ENCODE assay signal across 8 cellular contexts in the genomic region with DNA sequence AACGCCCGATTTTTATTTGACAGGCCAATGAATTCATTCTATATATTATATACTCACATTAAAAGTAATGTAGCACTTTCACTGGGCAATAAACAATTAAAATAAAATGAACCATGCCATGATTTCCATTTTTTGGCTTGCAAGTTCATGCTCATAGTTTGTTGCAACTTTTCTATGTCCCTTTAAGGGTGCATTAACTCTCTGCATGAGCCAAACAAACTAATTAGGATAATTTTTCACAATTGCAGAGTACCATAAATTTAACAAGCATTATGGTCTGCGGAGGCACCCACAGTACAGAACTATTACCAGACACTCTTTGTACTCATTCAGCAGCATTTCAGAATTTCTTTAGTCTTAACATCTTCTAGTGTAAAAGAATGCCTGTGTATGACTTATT. TPM values are rescaled to one million over a fixed set of nuclear protein-coding genes. Genes with fewer than 3 reads are reported as not detected.
DNase-seq lines count a peak whose midpoint lies in the region; ATAC-seq and TF ChIP-seq lines count a peak whose summit lies in the region.

No MANE protein-coding gene starts in this region.

- H3K27ac Mint-ChIP-seq in activated naive CD4-positive, alpha-beta T cell treated with anti-CD3 and anti-CD28 coated beads for 36 hours, result no peak overlapping the region
- H3K27ac Mint-ChIP-seq in activated naive CD8-positive, alpha-beta T cell treated with anti-CD3 and anti-CD28 coated beads, Interleukin-2, amount 50 U/mL, for 24 hours, result no peak overlapping the region
- H3K27ac Mint-ChIP-seq in memory B cell (no peak overlapping the region), type B pancreatic cell (peak overlapping the region; percentile 3)

- TF ChIP-seq CTCF in type B pancreatic cell (conservative IDR thresholded peaks at IDR 0.05), result no peak
- no peak for TF ChIP-seq CTCF in omental fat pad (IDR thresholded peaks at IDR 0.05)

- ATAC-seq in activated naive CD8-positive, alpha-beta T cell treated with anti-CD3 and anti-CD28 coated beads, Interleukin-2, amount 50 U/mL, for 24 hours, result no peak
- no peak for ATAC-seq in memory B cell (ENCODE audit: low read depth)
- ATAC-seq in omental fat pad (ENCODE audit: low FRiP score), result no peak

- CTCF ChIA-PET in activated naive CD4-positive, alpha-beta T cell treated with anti-CD3 and anti-CD28 coated beads for 36 hours (lab: Charles Lee), result interaction anchor here (1.6 to 2.3 kb wide), 2 partner anchors 10 to 26 kb away, joined by 4 to 16 read pairs; no protein-coding TSS in a partner anchor

- H3K9me3 Mint-ChIP-seq in activated naive CD4-positive, alpha-beta T cell treated with anti-CD3 and anti-CD28 coated beads for 36 hours, result no peaks in the 10 kb centered on the region
- no peaks in the 10 kb centered on the region for H3K9me3 Mint-ChIP-seq in activated naive CD8-positive, alpha-beta T cell treated with anti-CD3 and anti-CD28 coated beads, Interleukin-2, amount 50 U/mL, for 24 hours
- no peaks in the 10 kb centered on the region for H3K9me3 Mint-ChIP-seq in memory B cell
- no peaks in the 10 kb centered on the region for H3K9me3 Mint-ChIP-seq in type B pancreatic cell

- DNase-seq in activated naive CD4-positive, alpha-beta T cell treated with anti-CD3 and anti-CD28 coated beads for 36 hours, result no peak
- DNase-seq in activated naive CD4-positive, alpha-beta T cell (lab: John Stamatoyannopoulos, UW), result no peak
- no peak for DNase-seq in activated naive CD8-positive, alpha-beta T cell treated with anti-CD3 and anti-CD28 coated beads, Interleukin-2, amount 50 U/mL, for 24 hours
- no peak for DNase-seq in memory B cell (ENCODE audit: low spot score in 2 of 2)
- DNase-seq in type B pancreatic cell (ENCODE audit: extremely low spot score, unreplicated experiment), result no peak
- no peak for DNase-seq in NCI-H146 (lab: John Stamatoyannopoulos, UW)
- no peak for DNase-seq in activated effector memory CD4-positive, alpha-beta T cell treated with Interleukin-2 at 50 U/mL for 16 hours
- DNase-seq in omental fat pad (ENCODE audit: low spot score), result no peak

- no peaks in the 10 kb centered on the region for H3K36me3 Mint-ChIP-seq in activated naive CD4-positive, alpha-beta T cell treated with anti-CD3 and anti-CD28 coated beads for 36 hours (ENCODE audit: low read depth)
- H3K36me3 Mint-ChIP-seq in activated naive CD8-positive, alpha-beta T cell treated with anti-CD3 and anti-CD28 coated beads, Interleukin-2, amount 50 U/mL, for 24 hours (ENCODE audit: low read depth), result no peaks in the 10 kb centered on the region
- no peaks in the 10 kb centered on the region for H3K36me3 Mint-ChIP-seq in memory B cell
- H3K36me3 Mint-ChIP-seq in type B pancreatic cell, result peaks cover 9% of the 10 kb centered on the region

- intact Hi-C loops in activated naive CD4-positive, alpha-beta T cell treated with anti-CD3 and anti-CD28 coated beads for 36 hours (cut with micrococcal nuclease), result loop anchor here (2.0 kb wide), 2 partner anchors 339 to 563 kb away; a partner anchor contains a TSS

- H3K4me1 Mint-ChIP-seq in activated naive CD4-positive, alpha-beta T cell treated with anti-CD3 and anti-CD28 coated beads for 36 hours (ENCODE audit: low read depth), result peaks cover 11% of the 10 kb centered on the region
- peaks cover 14% of the 10 kb centered on the region for H3K4me1 Mint-ChIP-seq in activated naive CD8-positive, alpha-beta T cell treated with anti-CD3 and anti-CD28 coated beads, Interleukin-2, amount 50 U/mL, for 24 hours
- H3K4me1 Mint-ChIP-seq in memory B cell, result peaks cover 9% of the 10 kb centered on the region
- H3K4me1 Mint-ChIP-seq in type B pancreatic cell (ENCODE audit: unreplicated experiment), result peaks cover 48% of the 10 kb centered on the region

- H3K4me3 Mint-ChIP-seq in activated naive CD4-positive, alpha-beta T cell treated with anti-CD3 and anti-CD28 coated beads for 36 hours, result peak overlapping the region; percentile 73
- peak overlapping the region; percentile 80 for H3K4me3 Mint-ChIP-seq in activated naive CD8-positive, alpha-beta T cell treated with anti-CD3 and anti-CD28 coated beads, Interleukin-2, amount 50 U/mL, for 24 hours
- H3K4me3 Mint-ChIP-seq in memory B cell, result peak overlapping the region; percentile 41
- peak overlapping the region; percentile 93 for H3K4me3 Mint-ChIP-seq in type B pancreatic cell

- H3K27me3 Mint-ChIP-seq in activated naive CD4-positive, alpha-beta T cell treated with anti-CD3 and anti-CD28 coated beads for 36 hours (ENCODE audit: low read depth), result peaks cover 40% of the 10 kb centered on the region
- H3K27me3 Mint-ChIP-seq in activated naive CD8-positive, alpha-beta T cell treated with anti-CD3 and anti-CD28 coated beads, Interleukin-2, amount 50 U/mL, for 24 hours, result peaks cover 52% of the 10 kb centered on the region
- H3K27me3 Mint-ChIP-seq in memory B cell (peaks cover 15% of the 10 kb centered on the region), type B pancreatic cell (peaks cover 27% of the 10 kb centered on the region)

RNA-seq across cellular contexts. Expression of a gene that starts 1.4 kb away (rescaled TPM):
- 1 to 10 TPM; 1.2 to 1.5 TPM for total RNA-seq in activated naive CD4-positive, alpha-beta T cell treated with anti-CD3 and anti-CD28 coated beads for 36 hours
- total RNA-seq in type B pancreatic cell (ENCODE audit: low replicate concordance), result 21.9 and 31.7 TPM in 2 replicates
- 100 to 1,000 TPM in 3 of 4 donors, 10 to 100 TPM in 1; 66.1 to 208 (median 109) TPM for total RNA-seq in omental fat pad

RNA-seq across cellular contexts. Expression of a gene that starts 53.8 kb away (rescaled TPM):
- 10 to 100 TPM; 21.2 to 28.3 TPM for total RNA-seq in activated naive CD4-positive, alpha-beta T cell treated with anti-CD3 and anti-CD28 coated beads for 36 hours
- total RNA-seq in type B pancreatic cell (ENCODE audit: low replicate concordance) (40.0 and 47.3 TPM in 2 replicates), omental fat pad (10 to 100 TPM in 3 of 4 donors, 1 to 10 TPM in 1; 9.8 to 20.9 (median 15.8) TPM)

Comparison
In these comparisons a context has a peak if more than half of its experiments do, and no peak if none do; other contexts are left out.
1. H3K4me3 Mint-ChIP-seq: peak in every context shown above with its lines; median percentile 93 in type B pancreatic cell; 80 in activated naive CD8-positive, alpha-beta T cell treated with anti-CD3 and anti-CD28 coated beads, Interleukin-2, amount 50 U/mL, for 24 hours; 73 in activated naive CD4-positive, alpha-beta T cell treated with anti-CD3 and anti-CD28 coated beads for 36 hours; 41 in memory B cell.